8 cellular contexts compared by ENCODE assay signal in the genomic region with DNA sequence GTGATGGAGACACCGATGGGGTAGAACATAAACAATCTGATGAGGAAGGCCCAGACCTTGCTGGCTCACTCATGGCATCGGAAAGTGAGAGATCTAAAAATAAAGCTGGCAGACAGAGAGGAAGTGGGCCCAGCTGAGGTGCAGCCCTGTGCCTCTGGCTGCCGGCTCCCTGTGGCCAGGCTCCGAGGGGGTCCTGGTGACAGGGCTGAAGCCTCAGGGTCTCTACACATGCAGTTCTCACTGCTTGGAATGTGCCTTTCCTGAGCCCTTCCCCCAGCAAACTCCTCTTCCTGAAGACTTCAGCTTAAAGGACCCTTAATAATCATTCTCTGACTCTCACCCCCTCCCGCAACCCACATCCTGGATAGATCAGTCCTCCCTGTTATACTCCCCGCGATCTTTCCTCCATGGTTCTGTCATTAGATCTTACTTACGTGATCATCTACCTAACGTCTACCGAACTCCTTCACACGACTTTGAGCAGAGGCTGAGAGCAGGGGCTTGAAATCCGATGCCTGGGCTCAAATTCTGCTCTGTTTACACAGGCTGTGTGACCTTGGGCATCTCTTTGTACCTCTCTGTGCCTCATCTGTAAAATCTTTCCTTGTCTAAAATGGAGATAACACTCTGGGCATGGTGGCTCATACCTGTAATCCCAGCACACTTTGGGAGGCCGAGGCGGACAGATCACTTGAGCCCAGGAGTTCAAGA. TPM values are rescaled to one million over a fixed set of nuclear protein-coding genes. Genes with fewer than 3 reads are reported as not detected.
A peak's percentile ranks its signal among the peaks of the same experiment; 100 is the strongest.
DNase-seq lines count a peak whose midpoint lies in the region; ATAC-seq, FAIRE-seq and TF ChIP-seq lines count a peak whose summit lies in the region.

No MANE protein-coding gene starts in this region.

- no peak for TF ChIP-seq EP300 in HepG2 (IDR thresholded peaks at IDR 0.05; ENCODE audit: low read depth in 2 of 2, low read length in 2 of 2)
- TF ChIP-seq EP300 in HepG2 (CRISPR knock-in tag; IDR thresholded peaks at IDR 0.05; ENCODE audit: borderline replicate concordance), result no peak

- TF ChIP-seq CTCF in HepG2 (CRISPR knock-in tag; IDR thresholded peaks at IDR 0.05) (no peak), right lobe of liver (IDR thresholded peaks at IDR 0.05) (no peak), ascending aorta (IDR thresholded peaks at IDR 0.05) (no peak)

- H3K27me3 ChIP-seq in HepG2 (ENCODE audit: control insufficient read depth in 1 of 2, insufficient read depth in 2 of 2, low read length in 2 of 2) (peaks cover 0 to 9% of the 10 kb centered on the region in 2 experiments; a peak in 2 of 5 replicates), right lobe of liver (no peaks in the 10 kb centered on the region), ascending aorta (no peaks in the 10 kb centered on the region)

- 40% methylated on average over 14 of the region's 14 CpGs for WGBS in HepG2 (ENCODE audit: low lambda C conversion rate)
- 80% methylated on average over 11 of the region's 14 CpGs for WGBS in right lobe of liver (ENCODE audit: insufficient coverage, low coverage, low lambda C conversion rate, missing lambda C conversion rate)

- no peaks in the 10 kb centered on the region for H4K20me1 ChIP-seq in HepG2 (ENCODE audit: insufficient read depth, low read length)

- H3K9me3 Mint-ChIP-seq in naive thymus-derived CD8-positive, alpha-beta T cell, result no peaks in the 10 kb centered on the region

- no peak overlapping the region for H3K9ac ChIP-seq in HepG2 (ENCODE audit: insufficient read depth, low read depth, low read length)

- H2AFZ ChIP-seq in HepG2 (ENCODE audit: low read length), result no peak overlapping the region

- H3K4me2 ChIP-seq in HepG2 (ENCODE audit: low read depth, low read length), result peak overlapping the region; percentile 54

- POLR2A ChIA-PET in HepG2 (lab: Yijun Ruan, JAX), result no interaction called here
- POLR2A ChIA-PET in naive thymus-derived CD8-positive, alpha-beta T cell (lab: Charles Lee), result interaction anchor here (0.6 to 2.8 kb wide), 8 partner anchors 9 to 87 kb away, joined by 3 to 25 read pairs (median 4); no protein-coding TSS in a partner anchor

- intact Hi-C loops in HepG2 (cut with micrococcal nuclease; ENCODE audit: unreplicated experiment) (loop anchor here (1.0 to 10.0 kb wide), 3 partner anchors 44 to 238 kb away; partner anchors contain the start of gene STRBP), right lobe of liver (cut with DNase I) (no loop called here), ascending aorta (cut with DNase I) (no loop called here)

- H3K4me3 ChIP-seq in HepG2 (replicated peaks in 1 of 3; ENCODE audit: insufficient read depth in 1 of 3, low read depth in 2 of 3, low read length in 3 of 3), result no peak overlapping the region
- no peak overlapping the region for H3K4me3 ChIP-seq in right lobe of liver
- no peak overlapping the region for H3K4me3 ChIP-seq in ascending aorta

- peak overlapping the region; percentile 62 to 86 (median 72) for H3K4me3 Mint-ChIP-seq in naive thymus-derived CD8-positive, alpha-beta T cell

- FAIRE-seq in HepG2 (lab: Jason Lieb, UNC) (no peak), frontal cortex (lab: Jason Lieb, UNC) (no peak)

- BruUV-seq in HepG2 (replicated peaks; lab: Mats Ljungman, UMichigan), result no TSS peak

- no peaks in the 10 kb centered on the region for H3K36me3 ChIP-seq in HepG2 (replicated peaks in 1 of 2; ENCODE audit: control insufficient read depth in 1 of 2, insufficient read depth in 2 of 2, low read length in 2 of 2)
- no peaks in the 10 kb centered on the region for H3K36me3 ChIP-seq in right lobe of liver
- H3K36me3 ChIP-seq in ascending aorta, result no peaks in the 10 kb centered on the region

- H3K4me1 ChIP-seq in HepG2 (ENCODE audit: insufficient read depth, low read length), result peaks cover 93% of the 10 kb centered on the region
- H3K4me1 ChIP-seq in right lobe of liver, result peaks cover 0 to 14% (median 3%) of the 10 kb centered on the region in 4 donors
- no peaks in the 10 kb centered on the region for H3K4me1 ChIP-seq in ascending aorta

- H3K27ac ChIP-seq in HepG2 (ENCODE audit: extremely low read length, insufficient read depth, low read length) (no peak overlapping the region), right lobe of liver (no peak overlapping the region), ascending aorta (no peak overlapping the region)

- no peaks in the 10 kb centered on the region for H3K79me2 ChIP-seq in HepG2 (ENCODE audit: insufficient read depth, low read length)

- no peak for TF ChIP-seq RAD21 in HepG2 (CRISPR knock-in tag; IDR thresholded peaks at IDR 0.05)

- H3K27ac Mint-ChIP-seq in naive thymus-derived CD8-positive, alpha-beta T cell, result peak overlapping the region; percentile 82 to 98 (median 92)

- ATAC-seq in HepG2 (no peak), right lobe of liver (no peak)
- ATAC-seq in naive thymus-derived CD8-positive, alpha-beta T cell, result peak; percentile 88 to 93

- peaks cover 34 to 77% (median 53%) of the 10 kb centered on the region in 4 donors for H3K4me1 Mint-ChIP-seq in naive thymus-derived CD8-positive, alpha-beta T cell

- DNase-seq in HepG2 (ENCODE audit: low spot score), result no peak
- no peak for DNase-seq in right lobe of liver
- DNase-seq in Kasumi-1 (lab: John Stamatoyannopoulos, UW), result peak; percentile 59 to 70
- peak; percentile 45 for DNase-seq in activated T-cell treated with anti-CD3 and anti-CD28 coated beads for 24 hours (ENCODE audit: low read depth)
- peak; percentile 26 to 82 (median 67) for DNase-seq in naive thymus-derived CD8-positive, alpha-beta T cell
- no peak for DNase-seq in frontal cortex (ENCODE audit: low spot score in 2 of 2)
- DNase-seq in NCI-H226, result no peak
- no peak for DNase-seq in ascending aorta (ENCODE audit: low spot score in 2 of 2)

- H3K36me3 Mint-ChIP-seq in naive thymus-derived CD8-positive, alpha-beta T cell, result no peaks in the 10 kb centered on the region

- no peaks in the 10 kb centered on the region for H3K9me3 ChIP-seq in HepG2 (ENCODE audit: low read length)
- no peaks in the 10 kb centered on the region for H3K9me3 ChIP-seq in right lobe of liver
- H3K9me3 ChIP-seq in ascending aorta, result no peaks in the 10 kb centered on the region

- no peaks in the 10 kb centered on the region for H3K27me3 Mint-ChIP-seq in naive thymus-derived CD8-positive, alpha-beta T cell

- in situ Hi-C loops in HepG2 (cut with HindIII; ENCODE audit: extremely low pct_ligation_motif_present, low pct_unique_long_range_greater_than_20kb), result no loop called here

- no peak for TF ChIP-seq POLR2A in HepG2 (IDR thresholded peaks at IDR 0.05; ENCODE audit: insufficient read depth in 1 of 2, low read depth in 2 of 2, low read length in 2 of 2)
- TF ChIP-seq POLR2A in right lobe of liver (IDR thresholded peaks at IDR 0.05), result no peak

- CTCF ChIA-PET in HepG2 (lab: Yijun Ruan, JAX; ENCODE audit: low intra/inter-chr PET ratio, low total read pairs), result no interaction called here

RNA-seq across cellular contexts. Expression of gene CRB2, which starts 33.1 kb away (rescaled TPM):
- total RNA-seq in HepG2 (2016; rRNA removed; fragmentation: Illumina TruSeq; extraction: Trizol), result 0.14 and 0.29 TPM in 2 replicates
- total RNA-seq in HepG2 (2016; cell fraction: cytosol; rRNA removed; fragmentation: Illumina TruSeq; extraction: Trizol; ENCODE audit: low read depth), result not detected in 2 replicates
- 0.09 and 0.28 TPM in 2 replicates for total RNA-seq in HepG2 (2016; cell fraction: insoluble cytoplasmic fraction; rRNA removed; fragmentation: Illumina TruSeq; extraction: Trizol)
- 0.03 and 0.12 TPM in 2 replicates for total RNA-seq in HepG2 (2016; cell fraction: membrane; rRNA removed; fragmentation: Illumina TruSeq; extraction: Trizol)
- total RNA-seq in HepG2 (2016; cell fraction: nucleus; rRNA removed; fragmentation: Illumina TruSeq; extraction: Trizol), result 0.28 and 0.37 TPM in 2 replicates
- polyA plus RNA-seq in HepG2 (2011; rRNA removed), result 0.01 and 0.07 TPM in 2 replicates
- polyA plus RNA-seq in HepG2 (2011; cell fraction: cytosol; rRNA removed), result 0.01 TPM in 1 of 2 replicates, not detected in the other
- 0.11 and 0.16 TPM in 2 replicates for polyA plus RNA-seq in HepG2 (2011; cell fraction: nucleus; rRNA removed)
- 0.05 and 0.12 TPM in 2 replicates for polyA plus RNA-seq in HepG2 (2012)
- 0.03 TPM in 1 of 2 replicates, not detected in the other for polyA plus RNA-seq in HepG2 (2016; cell fraction: cytosol; fragmentation: Illumina TruSeq; extraction: Trizol; ENCODE audit: low read depth)
- polyA plus RNA-seq in HepG2 (2016; cell fraction: insoluble cytoplasmic fraction; fragmentation: Illumina TruSeq; extraction: Trizol; ENCODE audit: low read depth), result 0.05 and 0.12 TPM in 2 replicates
- 0.05 and 0.07 TPM in 2 replicates for polyA plus RNA-seq in HepG2 (2016; cell fraction: membrane; fragmentation: Illumina TruSeq; extraction: Trizol; ENCODE audit: low read depth)
- 0.37 and 0.41 TPM in 2 replicates for polyA plus RNA-seq in HepG2 (2016; cell fraction: nucleus; fragmentation: Illumina TruSeq; extraction: Trizol; ENCODE audit: insufficient read depth, low read depth)
- polyA minus RNA-seq in HepG2 (2011; rRNA and poly(A)+ RNA removed; ENCODE audit: low replicate concordance), result 0.05 and 0.50 TPM in 2 replicates
- polyA minus RNA-seq in HepG2 (2011; cell fraction: cytosol; rRNA and poly(A)+ RNA removed), result not detected in 2 replicates
- polyA minus RNA-seq in HepG2 (2011; cell fraction: nucleus; rRNA and poly(A)+ RNA removed), result 0.12 and 0.13 TPM in 2 replicates
- total RNA-seq in right lobe of liver, result not detected
- under 1 TPM; 0.18 to 0.25 TPM for total RNA-seq in naive thymus-derived CD8-positive, alpha-beta T cell
- polyA plus RNA-seq in naive thymus-derived CD8-positive, alpha-beta T cell, result under 1 TPM in 1 of 3 donors, not detected in 2; 0.08 TPM
- 2.4 TPM for total RNA-seq in frontal cortex
- not detected for total RNA-seq in ascending aorta

RNA-seq across cellular contexts. Expression of gene STRBP, which starts 54.5 kb away (rescaled TPM):
- total RNA-seq in HepG2 (2016; rRNA removed; fragmentation: Illumina TruSeq; extraction: Trizol) (38.5 and 46.1 TPM in 2 replicates), right lobe of liver (10 to 100 TPM in 1 of 6 experiments, 1 to 10 TPM in 5; 5.3 to 10.2 (median 8.3) TPM), frontal cortex (84.8 TPM), ascending aorta (0.43 TPM)
- 27.5 and 31.8 TPM in 2 replicates for total RNA-seq in HepG2 (2016; cell fraction: cytosol; rRNA removed; fragmentation: Illumina TruSeq; extraction: Trizol; ENCODE audit: low read depth)
- total RNA-seq in HepG2 (2016; cell fraction: insoluble cytoplasmic fraction; rRNA removed; fragmentation: Illumina TruSeq; extraction: Trizol), result 37.6 and 46.6 TPM in 2 replicates
- total RNA-seq in HepG2 (2016; cell fraction: membrane; rRNA removed; fragmentation: Illumina TruSeq; extraction: Trizol), result 52.4 and 62.5 TPM in 2 replicates
- 36.3 and 39.1 TPM in 2 replicates for total RNA-seq in HepG2 (2016; cell fraction: nucleus; rRNA removed; fragmentation: Illumina TruSeq; extraction: Trizol)
- 12.4 and 14.5 TPM in 2 replicates for polyA plus RNA-seq in HepG2 (2011; rRNA removed)
- polyA plus RNA-seq in HepG2 (2011; cell fraction: cytosol; rRNA removed), result 6.8 and 8.8 TPM in 2 replicates
- polyA plus RNA-seq in HepG2 (2011; cell fraction: nucleus; rRNA removed), result 5.9 and 6.5 TPM in 2 replicates
- 19.9 and 21.4 TPM in 2 replicates for polyA plus RNA-seq in HepG2 (2012)
- 22.1 and 23.5 TPM in 2 replicates for polyA plus RNA-seq in HepG2 (2016; cell fraction: cytosol; fragmentation: Illumina TruSeq; extraction: Trizol; ENCODE audit: low read depth)
- 42.0 and 44.1 TPM in 2 replicates for polyA plus RNA-seq in HepG2 (2016; cell fraction: insoluble cytoplasmic fraction; fragmentation: Illumina TruSeq; extraction: Trizol; ENCODE audit: low read depth)
- 36.4 and 38.7 TPM in 2 replicates for polyA plus RNA-seq in HepG2 (2016; cell fraction: membrane; fragmentation: Illumina TruSeq; extraction: Trizol; ENCODE audit: low read depth)
- polyA plus RNA-seq in HepG2 (2016; cell fraction: nucleus; fragmentation: Illumina TruSeq; extraction: Trizol; ENCODE audit: insufficient read depth, low read depth), result 28.7 and 36.9 TPM in 2 replicates
- 17.6 and 26.8 TPM in 2 replicates for polyA minus RNA-seq in HepG2 (2011; rRNA and poly(A)+ RNA removed; ENCODE audit: low replicate concordance)
- 11.6 and 11.7 TPM in 2 replicates for polyA minus RNA-seq in HepG2 (2011; cell fraction: cytosol; rRNA and poly(A)+ RNA removed)
- 30.8 and 31.4 TPM in 2 replicates for polyA minus RNA-seq in HepG2 (2011; cell fraction: nucleus; rRNA and poly(A)+ RNA removed)
- 10 to 100 TPM; 29.9 to 35.0 TPM for total RNA-seq in naive thymus-derived CD8-positive, alpha-beta T cell
- 10 to 100 TPM; 18.2 to 28.7 (median 19.9) TPM for polyA plus RNA-seq in naive thymus-derived CD8-positive, alpha-beta T cell

Comparison
In these comparisons a context has a peak if more than half of its experiments do, and no peak if none do; other contexts are left out.
1. ATAC-seq: peak in naive thymus-derived CD8-positive, alpha-beta T cell (2 of 2); none in HepG2 (single experiment) and right lobe of liver (0 of 4).
2. DNase-seq: peak in Kasumi-1 (2 of 2), activated T-cell treated with anti-CD3 and anti-CD28 coated beads for 24 hours (single experiment) and naive thymus-derived CD8-positive, alpha-beta T cell (10 of 10); none in HepG2 (single experiment), right lobe of liver (0 of 3), frontal cortex (0 of 2), NCI-H226 (single experiment) and ascending aorta (0 of 2).